ENCODE assay signal across 8 cellular contexts in the genomic region with DNA sequence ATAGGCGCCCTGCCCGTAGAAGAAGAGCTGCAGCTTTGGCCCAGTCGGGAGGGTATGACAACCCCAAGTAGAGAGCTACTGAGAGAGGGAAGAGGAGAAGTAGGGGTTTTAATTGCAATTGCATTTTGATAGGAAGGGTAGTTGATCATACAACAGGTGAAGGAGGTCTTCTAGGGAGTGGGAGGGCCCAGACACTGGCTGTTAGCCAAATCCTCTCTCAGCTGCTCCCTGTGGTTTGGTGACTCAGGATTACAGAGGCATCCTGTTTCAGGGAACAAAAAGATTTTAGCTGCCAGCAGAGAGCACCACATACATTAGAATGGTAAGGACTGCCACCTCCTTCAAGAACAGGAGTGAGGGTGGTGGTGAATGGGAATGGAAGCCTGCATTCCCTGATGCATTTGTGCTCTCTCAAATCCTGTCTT.
DNase-seq lines count a peak whose midpoint lies in the region; ATAC-seq and TF ChIP-seq lines count a peak whose summit lies in the region.

No MANE protein-coding gene starts in this region.

- peak; percentile 90 for ATAC-seq in left lobe of liver
- ATAC-seq in GM19023 (IDR thresholded peaks at IDR 0.05; ENCODE audit: unreplicated experiment), result no peak

- H3K4me3 ChIP-seq in KMS-11 (IDR thresholded peaks at IDR 0.05; ENCODE audit: insufficient read depth, low read depth, low read length) (no peak overlapping the region), OCI-LY3 (ENCODE audit: low read length) (peak overlapping the region; percentile 65)

- H4K20me1 ChIP-seq in KMS-11 (ENCODE audit: insufficient read depth) (no peaks in the 10 kb centered on the region), OCI-LY3 (ENCODE audit: insufficient read depth, low read length) (no peaks in the 10 kb centered on the region)

- H2AFZ ChIP-seq in KMS-11 (ENCODE audit: low read depth), result no peak overlapping the region; the same call in 1 of the 2 replicates
- H2AFZ ChIP-seq in OCI-LY3 (ENCODE audit: low read depth, low read length), result peak overlapping the region; percentile 40; the same call in 1 of the 2 replicates

- no peaks in the 10 kb centered on the region for H3K79me2 ChIP-seq in KMS-11 (ENCODE audit: insufficient read depth, low read depth)
- no peaks in the 10 kb centered on the region for H3K79me2 ChIP-seq in OCI-LY3 (ENCODE audit: low read length)

- H3K27me3 ChIP-seq in KMS-11 (ENCODE audit: insufficient read depth, low read depth) (no peaks in the 10 kb centered on the region), OCI-LY3 (ENCODE audit: low read depth, low read length) (no peaks in the 10 kb centered on the region)

- no peaks in the 10 kb centered on the region for H3K9me3 ChIP-seq in OCI-LY3 (ENCODE audit: insufficient read depth, low read length)

- TF ChIP-seq CTCF in KMS-11 (conservative IDR thresholded peaks at IDR 0.05; ENCODE audit: low read depth, low read length) (peak; percentile 36; the same call in 1 of the 2 replicates), OCI-LY3 (IDR thresholded peaks at IDR 0.05; ENCODE audit: low read depth, low read length) (peak; percentile 82)

- H3K4me2 ChIP-seq in KMS-11 (peak overlapping the region; percentile 88), OCI-LY3 (ENCODE audit: low read length) (peak overlapping the region; percentile 91)

- DNase-seq in DMS 273 (lab: John Stamatoyannopoulos, UW; ENCODE audit: unreplicated experiment), result peak; percentile 85
- peak; percentile 43 for DNase-seq in cerebellar cortex (ENCODE audit: low spot score)
- peak; percentile 47 for DNase-seq in left lobe of liver (ENCODE audit: low spot score)
- peak in 2 of 3 donors; percentile 8 to 10 for DNase-seq in stimulated activated CD4-positive, alpha-beta T cell treated with anti-CD3 and anti-CD28 coated beads, TNF-alpha, amount 100 ng/mL, for 48 hours (ENCODE audit: low read depth in 3 of 3)
- DNase-seq in T-helper 9 cell, result no peak

- H3K4me1 ChIP-seq in KMS-11 (ENCODE audit: low read depth, poor library complexity, severe bottlenecking), result peaks cover 23% of the 10 kb centered on the region
- peaks cover 38% of the 10 kb centered on the region for H3K4me1 ChIP-seq in OCI-LY3 (ENCODE audit: low read length)

- no peaks in the 10 kb centered on the region for H3K36me3 ChIP-seq in KMS-11 (ENCODE audit: insufficient read depth)
- H3K36me3 ChIP-seq in OCI-LY3 (replicated peaks; ENCODE audit: low read depth, low read length), result no peaks in the 10 kb centered on the region

- H3K27ac ChIP-seq in KMS-11 (no peak overlapping the region; the same call in 1 of the 2 replicates), OCI-LY3 (ENCODE audit: low read length) (peak overlapping the region; percentile 55; the same call in 1 of the 2 replicates)

- H3K9ac ChIP-seq in KMS-11, result no peak overlapping the region
- peak overlapping the region; percentile 64; the same call in 1 of the 2 replicates for H3K9ac ChIP-seq in OCI-LY3 (ENCODE audit: low read length)
